1 cellular context compared by ENCODE assay signal in the genomic region with DNA sequence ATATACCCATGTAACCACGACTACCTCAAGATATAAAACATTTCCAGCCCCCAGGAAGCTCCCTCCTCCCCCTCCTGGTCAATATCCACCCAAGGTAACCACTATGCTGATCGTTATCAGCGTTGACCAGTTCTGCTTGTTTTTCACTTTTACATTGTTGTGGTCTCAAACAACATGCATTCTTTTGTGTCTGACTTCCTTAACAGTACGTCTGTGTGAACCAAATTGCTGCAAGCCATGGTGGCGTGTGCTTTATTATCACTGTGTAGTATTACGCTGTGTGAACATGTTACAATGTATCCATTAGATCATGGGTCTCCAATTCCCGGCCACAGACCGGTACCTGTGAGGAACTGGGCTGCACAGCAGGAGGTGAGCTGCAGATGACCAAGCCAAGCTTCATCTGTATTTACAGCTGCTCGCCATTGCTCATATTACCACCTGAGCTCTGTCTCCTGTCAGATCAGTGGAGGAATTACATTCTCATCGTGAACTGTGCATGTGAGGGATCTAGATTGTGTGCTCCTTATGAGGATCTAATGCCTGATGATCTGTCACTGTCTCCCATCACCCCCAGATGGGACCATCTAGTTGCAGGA.
TF ChIP-seq lines count a peak whose summit lies in the region.

No MANE protein-coding gene starts in this region.

TF ChIP-seq in GM12891, 5 proteins besides CTCF, POLR2A, EP300 and RAD21:
- TF ChIP-seq TAF1 (IDR thresholded peaks at IDR 0.05; ENCODE audit: low read depth, low read length) = no peak
- no peak for TF ChIP-seq POLR2AphosphoS5 (IDR thresholded peaks at IDR 0.05; ENCODE audit: low read depth, low read length)
- TF ChIP-seq POU2F2 (IDR thresholded peaks at IDR 0.05; ENCODE audit: low read depth, low read length) = no peak
- TF ChIP-seq SPI1 (IDR thresholded peaks at IDR 0.05; ENCODE audit: low read depth, low read length) = no peak
- TF ChIP-seq PAX5 (IDR thresholded peaks at IDR 0.05; ENCODE audit: insufficient read depth, low read length, severe bottlenecking) = no peak
